In the genomic region with DNA sequence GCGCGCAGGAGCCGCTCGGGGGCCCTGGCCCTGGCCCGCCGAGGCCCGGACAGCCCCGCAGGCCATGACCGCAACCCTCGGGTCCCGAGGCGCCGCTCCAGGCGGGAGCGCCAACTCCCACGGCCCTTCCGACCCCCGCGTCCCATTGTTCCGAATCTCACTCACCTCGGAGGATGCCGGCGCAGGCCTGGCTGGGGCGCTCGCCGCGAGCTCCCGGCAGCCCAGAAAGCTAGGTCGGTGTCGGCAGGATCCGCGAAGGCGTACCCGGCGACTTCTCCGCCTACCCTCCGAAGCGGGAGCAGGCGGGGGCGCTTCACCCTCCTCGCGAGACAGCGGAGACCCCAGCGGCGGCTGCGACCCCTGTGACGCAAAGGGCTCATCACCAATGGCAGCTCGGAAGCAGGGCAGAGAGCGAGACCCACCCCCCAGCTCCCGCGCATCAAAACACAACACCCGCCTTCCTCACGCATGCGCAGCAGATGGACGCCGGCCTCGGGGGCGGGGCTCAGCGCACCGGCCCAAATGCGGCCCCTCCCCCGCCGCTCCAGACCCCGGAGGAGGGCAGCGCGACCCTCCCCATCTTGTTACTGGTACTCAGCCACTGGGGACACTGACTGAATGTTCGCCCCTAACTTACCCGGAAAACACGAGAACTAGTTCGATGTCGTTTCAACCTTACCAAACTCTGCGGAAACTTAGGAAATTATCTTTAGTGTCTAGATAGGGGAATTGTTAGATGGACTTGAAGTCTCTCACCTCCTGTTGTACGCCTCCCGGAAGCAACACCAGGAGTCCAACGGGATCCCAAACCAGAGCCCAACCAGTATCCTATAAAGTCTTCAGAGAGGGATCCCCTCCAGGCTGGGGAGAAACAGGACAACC, we compare ENCODE assay signal across 1 cellular context.
A peak's percentile ranks its signal among the peaks of the same experiment; 100 is the strongest.
TF ChIP-seq lines count a peak whose summit lies in the region.

No MANE protein-coding gene starts in this region.

TF ChIP-seq in HepG2, 621 proteins besides CTCF, POLR2A, EP300 and RAD21 (continued from another document and continues in another):
- no peak for TF ChIP-seq MBD4 (IDR thresholded peaks at IDR 0.05; ENCODE audit: borderline replicate concordance, low read length)
- TF ChIP-seq ZBTB7A (CRISPR knock-in tag; IDR thresholded peaks at IDR 0.05), result peak; percentile 99
- TF ChIP-seq ZNF251 (CRISPR knock-in tag; IDR thresholded peaks at IDR 0.05), result no peak
- no peak for TF ChIP-seq ZFP1 (CRISPR knock-in tag; IDR thresholded peaks at IDR 0.05)
- TF ChIP-seq ZNF737 (CRISPR knock-in tag; IDR thresholded peaks at IDR 0.05; ENCODE audit: borderline replicate concordance), result no peak
- TF ChIP-seq ZNF3 (CRISPR knock-in tag; IDR thresholded peaks at IDR 0.05), result 0 out of 2 replicates have a peak, but pooled peaks have one; percentile 25
- no peak for TF ChIP-seq ZNF296 (CRISPR knock-in tag; conservative IDR thresholded peaks at IDR 0.05)
- TF ChIP-seq, protein P1, sequence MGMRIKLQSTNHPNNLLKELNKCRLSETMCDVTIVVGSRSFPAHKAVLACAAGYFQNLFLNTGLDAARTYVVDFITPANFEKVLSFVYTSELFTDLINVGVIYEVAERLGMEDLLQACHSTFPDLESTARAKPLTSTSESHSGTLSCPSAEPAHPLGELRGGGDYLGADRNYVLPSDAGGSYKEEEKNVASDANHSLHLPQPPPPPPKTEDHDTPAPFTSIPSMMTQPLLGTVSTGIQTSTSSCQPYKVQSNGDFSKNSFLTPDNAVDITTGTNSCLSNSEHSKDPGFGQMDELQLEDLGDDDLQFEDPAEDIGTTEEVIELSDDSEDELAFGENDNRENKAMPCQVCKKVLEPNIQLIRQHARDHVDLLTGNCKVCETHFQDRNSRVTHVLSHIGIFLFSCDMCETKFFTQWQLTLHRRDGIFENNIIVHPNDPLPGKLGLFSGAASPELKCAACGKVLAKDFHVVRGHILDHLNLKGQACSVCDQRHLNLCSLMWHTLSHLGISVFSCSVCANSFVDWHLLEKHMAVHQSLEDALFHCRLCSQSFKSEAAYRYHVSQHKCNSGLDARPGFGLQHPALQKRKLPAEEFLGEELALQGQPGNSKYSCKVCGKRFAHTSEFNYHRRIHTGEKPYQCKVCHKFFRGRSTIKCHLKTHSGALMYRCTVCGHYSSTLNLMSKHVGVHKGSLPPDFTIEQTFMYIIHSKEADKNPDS (CRISPR knock-in tag; IDR thresholded peaks at IDR 0.05), result peak; percentile 70; the same call in 1 of the 2 replicates
- TF ChIP-seq GTF3A (CRISPR knock-in tag; conservative IDR thresholded peaks at IDR 0.05), result no peak
- no peak for TF ChIP-seq FOXA1 (IDR thresholded peaks at IDR 0.05)
- no peak for TF ChIP-seq FOXA1 (CRISPR knock-in tag; IDR thresholded peaks at IDR 0.05)
- no peak for TF ChIP-seq ZSCAN25 (CRISPR knock-in tag; IDR thresholded peaks at IDR 0.05)
- TF ChIP-seq ZNF225 (CRISPR knock-in tag; IDR thresholded peaks at IDR 0.05), result peak; percentile 22; the same call in 1 of the 2 replicates
- TF ChIP-seq ZNF256 (CRISPR knock-in tag; conservative IDR thresholded peaks at IDR 0.05), result no peak
- TF ChIP-seq, protein P2, sequence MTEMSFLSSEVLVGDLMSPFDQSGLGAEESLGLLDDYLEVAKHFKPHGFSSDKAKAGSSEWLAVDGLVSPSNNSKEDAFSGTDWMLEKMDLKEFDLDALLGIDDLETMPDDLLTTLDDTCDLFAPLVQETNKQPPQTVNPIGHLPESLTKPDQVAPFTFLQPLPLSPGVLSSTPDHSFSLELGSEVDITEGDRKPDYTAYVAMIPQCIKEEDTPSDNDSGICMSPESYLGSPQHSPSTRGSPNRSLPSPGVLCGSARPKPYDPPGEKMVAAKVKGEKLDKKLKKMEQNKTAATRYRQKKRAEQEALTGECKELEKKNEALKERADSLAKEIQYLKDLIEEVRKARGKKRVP (CRISPR knock-in tag; IDR thresholded peaks at IDR 0.05), result no peak
- no peak for TF ChIP-seq ZNF282 (IDR thresholded peaks at IDR 0.05; ENCODE audit: partially characterized antibody)
- no peak for TF ChIP-seq ZNF496 (CRISPR knock-in tag; IDR thresholded peaks at IDR 0.05; ENCODE audit: insufficient replicate concordance)
- TF ChIP-seq FOXP1 (IDR thresholded peaks at IDR 0.05), result no peak
- TF ChIP-seq FOXP1 (CRISPR knock-in tag; IDR thresholded peaks at IDR 0.05), result peak; percentile 57
- TF ChIP-seq SP4 (CRISPR knock-in tag; IDR thresholded peaks at IDR 0.05), result peak; percentile 46; the same call in 1 of the 2 replicates
- peak; percentile 58; the same call in 1 of the 2 replicates for TF ChIP-seq ZNF747 (CRISPR knock-in tag; IDR thresholded peaks at IDR 0.05; ENCODE audit: borderline replicate concordance)
- TF ChIP-seq, protein P3, sequence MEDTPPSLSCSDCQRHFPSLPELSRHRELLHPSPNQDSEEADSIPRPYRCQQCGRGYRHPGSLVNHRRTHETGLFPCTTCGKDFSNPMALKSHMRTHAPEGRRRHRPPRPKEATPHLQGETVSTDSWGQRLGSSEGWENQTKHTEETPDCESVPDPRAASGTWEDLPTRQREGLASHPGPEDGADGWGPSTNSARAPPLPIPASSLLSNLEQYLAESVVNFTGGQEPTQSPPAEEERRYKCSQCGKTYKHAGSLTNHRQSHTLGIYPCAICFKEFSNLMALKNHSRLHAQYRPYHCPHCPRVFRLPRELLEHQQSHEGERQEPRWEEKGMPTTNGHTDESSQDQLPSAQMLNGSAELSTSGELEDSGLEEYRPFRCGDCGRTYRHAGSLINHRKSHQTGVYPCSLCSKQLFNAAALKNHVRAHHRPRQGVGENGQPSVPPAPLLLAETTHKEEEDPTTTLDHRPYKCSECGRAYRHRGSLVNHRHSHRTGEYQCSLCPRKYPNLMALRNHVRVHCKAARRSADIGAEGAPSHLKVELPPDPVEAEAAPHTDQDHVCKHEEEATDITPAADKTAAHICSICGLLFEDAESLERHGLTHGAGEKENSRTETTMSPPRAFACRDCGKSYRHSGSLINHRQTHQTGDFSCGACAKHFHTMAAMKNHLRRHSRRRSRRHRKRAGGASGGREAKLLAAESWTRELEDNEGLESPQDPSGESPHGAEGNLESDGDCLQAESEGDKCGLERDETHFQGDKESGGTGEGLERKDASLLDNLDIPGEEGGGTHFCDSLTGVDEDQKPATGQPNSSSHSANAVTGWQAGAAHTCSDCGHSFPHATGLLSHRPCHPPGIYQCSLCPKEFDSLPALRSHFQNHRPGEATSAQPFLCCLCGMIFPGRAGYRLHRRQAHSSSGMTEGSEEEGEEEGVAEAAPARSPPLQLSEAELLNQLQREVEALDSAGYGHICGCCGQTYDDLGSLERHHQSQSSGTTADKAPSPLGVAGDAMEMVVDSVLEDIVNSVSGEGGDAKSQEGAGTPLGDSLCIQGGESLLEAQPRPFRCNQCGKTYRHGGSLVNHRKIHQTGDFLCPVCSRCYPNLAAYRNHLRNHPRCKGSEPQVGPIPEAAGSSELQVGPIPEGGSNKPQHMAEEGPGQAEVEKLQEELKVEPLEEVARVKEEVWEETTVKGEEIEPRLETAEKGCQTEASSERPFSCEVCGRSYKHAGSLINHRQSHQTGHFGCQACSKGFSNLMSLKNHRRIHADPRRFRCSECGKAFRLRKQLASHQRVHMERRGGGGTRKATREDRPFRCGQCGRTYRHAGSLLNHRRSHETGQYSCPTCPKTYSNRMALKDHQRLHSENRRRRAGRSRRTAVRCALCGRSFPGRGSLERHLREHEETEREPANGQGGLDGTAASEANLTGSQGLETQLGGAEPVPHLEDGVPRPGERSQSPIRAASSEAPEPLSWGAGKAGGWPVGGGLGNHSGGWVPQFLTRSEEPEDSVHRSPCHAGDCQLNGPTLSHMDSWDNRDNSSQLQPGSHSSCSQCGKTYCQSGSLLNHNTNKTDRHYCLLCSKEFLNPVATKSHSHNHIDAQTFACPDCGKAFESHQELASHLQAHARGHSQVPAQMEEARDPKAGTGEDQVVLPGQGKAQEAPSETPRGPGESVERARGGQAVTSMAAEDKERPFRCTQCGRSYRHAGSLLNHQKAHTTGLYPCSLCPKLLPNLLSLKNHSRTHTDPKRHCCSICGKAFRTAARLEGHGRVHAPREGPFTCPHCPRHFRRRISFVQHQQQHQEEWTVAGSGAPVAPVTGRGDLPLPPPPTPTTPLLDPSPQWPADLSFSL (CRISPR knock-in tag; IDR thresholded peaks at IDR 0.05), result no peak
- TF ChIP-seq, protein P4, sequence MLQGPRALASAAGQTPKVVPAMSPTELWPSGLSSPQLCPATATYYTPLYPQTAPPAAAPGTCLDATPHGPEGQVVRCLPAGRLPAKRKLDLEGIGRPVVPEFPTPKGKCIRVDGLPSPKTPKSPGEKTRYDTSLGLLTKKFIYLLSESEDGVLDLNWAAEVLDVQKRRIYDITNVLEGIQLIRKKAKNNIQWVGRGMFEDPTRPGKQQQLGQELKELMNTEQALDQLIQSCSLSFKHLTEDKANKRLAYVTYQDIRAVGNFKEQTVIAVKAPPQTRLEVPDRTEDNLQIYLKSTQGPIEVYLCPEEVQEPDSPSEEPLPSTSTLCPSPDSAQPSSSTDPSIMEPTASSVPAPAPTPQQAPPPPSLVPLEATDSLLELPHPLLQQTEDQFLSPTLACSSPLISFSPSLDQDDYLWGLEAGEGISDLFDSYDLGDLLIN (CRISPR knock-in tag; IDR thresholded peaks at IDR 0.05; ENCODE audit: borderline replicate concordance), result no peak
- TF ChIP-seq, protein P5, sequence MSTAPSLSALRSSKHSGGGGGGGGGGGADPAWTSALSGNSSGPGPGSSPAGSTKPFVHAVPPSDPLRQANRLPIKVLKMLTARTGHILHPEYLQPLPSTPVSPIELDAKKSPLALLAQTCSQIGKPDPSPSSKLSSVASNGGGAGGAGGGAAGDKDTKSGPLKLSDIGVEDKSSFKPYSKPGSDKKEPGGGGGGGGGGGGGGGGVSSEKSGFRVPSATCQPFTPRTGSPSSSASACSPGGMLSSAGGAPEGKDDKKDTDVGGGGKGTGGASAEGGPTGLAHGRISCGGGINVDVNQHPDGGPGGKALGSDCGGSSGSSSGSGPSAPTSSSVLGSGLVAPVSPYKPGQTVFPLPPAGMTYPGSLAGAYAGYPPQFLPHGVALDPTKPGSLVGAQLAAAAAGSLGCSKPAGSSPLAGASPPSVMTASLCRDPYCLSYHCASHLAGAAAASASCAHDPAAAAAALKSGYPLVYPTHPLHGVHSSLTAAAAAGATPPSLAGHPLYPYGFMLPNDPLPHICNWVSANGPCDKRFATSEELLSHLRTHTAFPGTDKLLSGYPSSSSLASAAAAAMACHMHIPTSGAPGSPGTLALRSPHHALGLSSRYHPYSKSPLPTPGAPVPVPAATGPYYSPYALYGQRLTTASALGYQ (CRISPR knock-in tag; IDR thresholded peaks at IDR 0.05), result no peak; the same call in 1 of the 2 replicates
- no peak for TF ChIP-seq U2AF1 (optimal IDR thresholded peaks at IDR 0.05; ENCODE audit: low read depth, low read length)
- TF ChIP-seq NR1H2 (CRISPR knock-in tag; IDR thresholded peaks at IDR 0.05; ENCODE audit: borderline replicate concordance, low read depth), result no peak
- TF ChIP-seq HMG20B (CRISPR knock-in tag; conservative IDR thresholded peaks at IDR 0.05), result no peak
- no peak for TF ChIP-seq KDM1A (CRISPR knock-in tag; IDR thresholded peaks at IDR 0.05)
- TF ChIP-seq ZNF12 (CRISPR knock-in tag; IDR thresholded peaks at IDR 0.05), result no peak
- TF ChIP-seq, protein P6, sequence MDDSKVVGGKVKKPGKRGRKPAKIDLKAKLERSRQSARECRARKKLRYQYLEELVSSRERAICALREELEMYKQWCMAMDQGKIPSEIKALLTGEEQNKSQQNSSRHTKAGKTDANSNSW (CRISPR knock-in tag; IDR thresholded peaks at IDR 0.05; ENCODE audit: borderline replicate concordance), result no peak
- no peak for TF ChIP-seq ZNF326 (CRISPR knock-in tag; IDR thresholded peaks at IDR 0.05; ENCODE audit: borderline replicate concordance)
- no peak for TF ChIP-seq SNRNP70 (IDR thresholded peaks at IDR 0.05; ENCODE audit: low read depth, low read length)
- TF ChIP-seq ERF (CRISPR knock-in tag; IDR thresholded peaks at IDR 0.05), result no peak; the same call in 1 of the 2 replicates
- no peak for TF ChIP-seq ZNF367 (CRISPR knock-in tag; IDR thresholded peaks at IDR 0.05; ENCODE audit: borderline replicate concordance)
- TF ChIP-seq, protein P7, sequence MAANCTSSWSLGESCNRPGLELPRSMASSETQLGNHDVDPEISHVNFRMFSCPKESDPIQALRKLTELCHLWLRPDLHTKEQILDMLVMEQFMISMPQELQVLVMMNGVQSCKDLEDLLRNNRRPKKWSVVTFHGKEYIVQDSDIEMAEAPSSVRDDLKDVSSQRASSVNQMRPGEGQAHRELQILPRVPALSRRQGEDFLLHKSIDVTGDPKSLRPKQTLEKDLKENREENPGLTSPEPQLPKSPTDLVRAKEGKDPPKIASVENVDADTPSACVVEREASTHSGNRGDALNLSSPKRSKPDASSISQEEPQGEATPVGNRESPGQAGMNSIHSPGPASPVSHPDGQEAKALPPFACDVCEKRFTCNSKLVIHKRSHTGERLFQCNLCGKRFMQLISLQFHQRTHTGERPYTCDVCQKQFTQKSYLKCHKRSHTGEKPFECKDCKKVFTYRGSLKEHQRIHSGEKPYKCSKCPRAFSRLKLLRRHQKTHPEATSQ (CRISPR knock-in tag; IDR thresholded peaks at IDR 0.05; ENCODE audit: borderline replicate concordance), result no peak
- no peak for TF ChIP-seq MYNN (CRISPR knock-in tag; IDR thresholded peaks at IDR 0.05; ENCODE audit: low read depth)
- no peak for TF ChIP-seq NFE2 (CRISPR knock-in tag; IDR thresholded peaks at IDR 0.05)
- TF ChIP-seq ZC3H13 (CRISPR knock-in tag; IDR thresholded peaks at IDR 0.05), result no peak
- TF ChIP-seq ATF1 (CRISPR knock-in tag; IDR thresholded peaks at IDR 0.05), result peak; percentile 70
- peak; percentile 73; the same call in 1 of the 2 replicates for TF ChIP-seq REPIN1 (CRISPR knock-in tag; IDR thresholded peaks at IDR 0.05; ENCODE audit: borderline replicate concordance, low read depth)
- TF ChIP-seq TMF1 (CRISPR knock-in tag; IDR thresholded peaks at IDR 0.05; ENCODE audit: low read depth), result no peak
- TF ChIP-seq NR3C1 (CRISPR knock-in tag; IDR thresholded peaks at IDR 0.05), result no peak
- peak; percentile 42 for TF ChIP-seq TEAD3 (CRISPR knock-in tag; optimal IDR thresholded peaks at IDR 0.05; ENCODE audit: borderline replicate concordance)
- no peak for TF ChIP-seq GPN1 (CRISPR knock-in tag; IDR thresholded peaks at IDR 0.05; ENCODE audit: borderline replicate concordance)
- TF ChIP-seq MIXL1 (CRISPR knock-in tag; IDR thresholded peaks at IDR 0.05), result no peak
- TF ChIP-seq SMAD1 (CRISPR knock-in tag; IDR thresholded peaks at IDR 0.05; ENCODE audit: borderline replicate concordance, low read depth), result no peak; the same call in 1 of the 2 replicates
- 0 out of 2 replicates have a peak, but pooled peaks have one; percentile 16 for TF ChIP-seq ZNF263 (CRISPR knock-in tag; IDR thresholded peaks at IDR 0.05)
- TF ChIP-seq, protein P8, sequence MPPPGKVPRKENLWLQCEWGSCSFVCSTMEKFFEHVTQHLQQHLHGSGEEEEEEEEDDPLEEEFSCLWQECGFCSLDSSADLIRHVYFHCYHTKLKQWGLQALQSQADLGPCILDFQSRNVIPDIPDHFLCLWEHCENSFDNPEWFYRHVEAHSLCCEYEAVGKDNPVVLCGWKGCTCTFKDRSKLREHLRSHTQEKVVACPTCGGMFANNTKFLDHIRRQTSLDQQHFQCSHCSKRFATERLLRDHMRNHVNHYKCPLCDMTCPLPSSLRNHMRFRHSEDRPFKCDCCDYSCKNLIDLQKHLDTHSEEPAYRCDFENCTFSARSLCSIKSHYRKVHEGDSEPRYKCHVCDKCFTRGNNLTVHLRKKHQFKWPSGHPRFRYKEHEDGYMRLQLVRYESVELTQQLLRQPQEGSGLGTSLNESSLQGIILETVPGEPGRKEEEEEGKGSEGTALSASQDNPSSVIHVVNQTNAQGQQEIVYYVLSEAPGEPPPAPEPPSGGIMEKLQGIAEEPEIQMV (CRISPR knock-in tag; IDR thresholded peaks at IDR 0.05; ENCODE audit: low read depth), result no peak; the same call in 1 of the 2 replicates
- TF ChIP-seq MLLT10 (CRISPR knock-in tag; IDR thresholded peaks at IDR 0.05), result no peak
- TF ChIP-seq CBX2 (IDR thresholded peaks at IDR 0.05; ENCODE audit: low read depth, low read length), result no peak
- TF ChIP-seq CBX2 (CRISPR knock-in tag; IDR thresholded peaks at IDR 0.05; ENCODE audit: low read depth), result no peak; the same call in 1 of the 2 replicates
- peak; percentile 79 for TF ChIP-seq THAP11 (CRISPR knock-in tag; IDR thresholded peaks at IDR 0.05)
- no peak for TF ChIP-seq RFX3 (CRISPR knock-in tag; IDR thresholded peaks at IDR 0.05)
